ENCODE assay signal across 11 cellular contexts in the genomic region with DNA sequence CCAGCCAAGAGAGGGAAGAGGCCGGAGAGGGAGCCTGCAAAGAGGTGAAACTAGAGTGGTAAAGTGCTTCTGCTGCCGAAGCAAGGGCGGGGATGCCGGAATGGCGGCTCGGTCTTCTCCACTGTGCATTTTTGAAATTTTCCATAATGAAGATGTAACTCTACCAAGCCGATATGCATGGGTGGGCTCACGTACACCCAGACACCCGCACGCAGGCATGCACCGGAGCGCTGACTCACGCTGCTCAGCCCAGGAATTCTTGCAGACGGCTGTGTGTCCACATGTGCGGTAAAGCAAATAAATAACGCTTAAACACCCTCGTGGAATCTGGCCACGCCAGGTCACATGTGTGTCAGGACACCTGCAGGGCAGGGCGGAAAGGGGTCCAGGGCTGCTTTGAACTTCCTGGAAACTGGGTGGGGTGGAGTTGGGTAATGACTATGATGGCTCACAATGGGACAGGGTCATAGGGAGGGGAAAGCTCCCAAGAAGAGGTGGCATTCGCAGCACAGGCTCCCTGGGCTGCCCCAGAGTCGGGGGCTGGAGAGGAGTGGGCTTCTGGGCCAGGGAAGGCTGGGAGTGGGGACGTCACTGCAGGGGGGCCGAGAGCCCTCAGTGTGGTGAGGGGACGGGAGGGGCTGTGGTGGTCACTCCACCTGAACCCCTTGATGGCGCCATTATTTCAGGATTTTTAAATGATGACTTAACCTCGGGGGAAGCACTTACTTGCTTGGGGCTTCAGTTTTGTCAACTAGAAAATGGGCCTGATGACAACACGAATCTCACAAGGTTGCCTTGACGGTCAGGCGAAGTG.
DNase-seq lines count a peak whose midpoint lies in the region; ATAC-seq and TF ChIP-seq lines count a peak whose summit lies in the region.
"Had no signal": no experiment of that assay in that cellular context is flagged by ENCODE, and none has a peak within 500 bp of the region (broad histone marks: within the 10 kb centered on the region; RNA-seq: fewer than 3 reads in every experiment).

No MANE protein-coding gene starts in this region.

- peaks cover 38% of the 10 kb centered on the region for H3K27me3 Mint-ChIP-seq in stimulated activated memory B cell treated with anti-CD40 and anti-IgM and Interleukin-4, amounts not matched to agents 10 μg/mL and 1 μg/mL and 100 μg/mL, for 72 hours
- H3K27me3 Mint-ChIP-seq in T-cell: peaks cover 0 to 14% of the 10 kb centered on the region in 2 donors

- no peak overlapping the region for H3K4me3 ChIP-seq in BLaER1
- H3K4me3 ChIP-seq in epithelial cell of esophagus (ENCODE audit: low read length): no peak overlapping the region
- H3K4me3 ChIP-seq: pancreas had no signal

- ATAC-seq in GM21390 (IDR thresholded peaks at IDR 0.05; ENCODE audit: unreplicated experiment) (no peak), T-cell (replicated peaks in 1 of 4) (no peak)
- no peak for ATAC-seq in stimulated activated memory B cell treated with anti-CD40 and anti-IgM and Interleukin-4, amounts not matched to agents 10 μg/mL and 1 μg/mL and 100 μg/mL, for 72 hours
- ATAC-seq: activated CD4-positive, CD25-positive, alpha-beta regulatory T cell treated with anti-CD3 and anti-CD28 coated beads, Interleukin-2, amount 50 U/mL, for 24 hours had no signal

- no peak overlapping the region for H3K4me3 Mint-ChIP-seq in stimulated activated memory B cell treated with anti-CD40 and anti-IgM and Interleukin-4, amounts not matched to agents 10 μg/mL and 1 μg/mL and 100 μg/mL, for 72 hours
- H3K4me3 Mint-ChIP-seq in T-cell: no peak overlapping the region

- H3K36me3 ChIP-seq in BLaER1: no peaks in the 10 kb centered on the region
- H3K36me3 ChIP-seq: pancreas had no signal

- no peak overlapping the region for H3K27ac Mint-ChIP-seq in stimulated activated memory B cell treated with anti-CD40 and anti-IgM and Interleukin-4, amounts not matched to agents 10 μg/mL and 1 μg/mL and 100 μg/mL, for 72 hours
- H3K27ac Mint-ChIP-seq in T-cell: no peak overlapping the region

- POLR2A ChIA-PET in T-cell (lab: Charles Lee): no interaction called here

- no peaks in the 10 kb centered on the region for H3K9me3 ChIP-seq in BLaER1
- H3K9me3 ChIP-seq: pancreas had no signal

- H3K4me2 ChIP-seq in BLaER1: peak overlapping the region; percentile 90

- H3K4me1 Mint-ChIP-seq in stimulated activated memory B cell treated with anti-CD40 and anti-IgM and Interleukin-4, amounts not matched to agents 10 μg/mL and 1 μg/mL and 100 μg/mL, for 72 hours: peaks cover 7% of the 10 kb centered on the region
- no peaks in the 10 kb centered on the region for H3K4me1 Mint-ChIP-seq in T-cell

- H4K20me1 ChIP-seq in BLaER1: no peaks in the 10 kb centered on the region

- no peak for TF ChIP-seq CTCF in epithelial cell of esophagus (IDR thresholded peaks at IDR 0.05; ENCODE audit: insufficient read depth, low read depth, low read length, missing control alignments)

- no peaks in the 10 kb centered on the region for H3K9me3 Mint-ChIP-seq in stimulated activated memory B cell treated with anti-CD40 and anti-IgM and Interleukin-4, amounts not matched to agents 10 μg/mL and 1 μg/mL and 100 μg/mL, for 72 hours
- H3K9me3 Mint-ChIP-seq in T-cell: no peaks in the 10 kb centered on the region

- no peak overlapping the region for H3K9ac ChIP-seq in BLaER1

- H3K36me3 Mint-ChIP-seq in stimulated activated memory B cell treated with anti-CD40 and anti-IgM and Interleukin-4, amounts not matched to agents 10 μg/mL and 1 μg/mL and 100 μg/mL, for 72 hours: no peaks in the 10 kb centered on the region
- H3K36me3 Mint-ChIP-seq in T-cell: no peaks in the 10 kb centered on the region

- CTCF ChIA-PET in T-cell (lab: Charles Lee): no interaction called here

- DNase-seq in LHCN-M2 (ENCODE audit: low read depth): peak; percentile 58
- DNase-seq in epithelial cell of esophagus (ENCODE audit: low read depth): peak; percentile 91
- peak; percentile 4 for DNase-seq in occipital lobe (lab: John Stamatoyannopoulos, UW)
- no peak for DNase-seq in activated CD4-positive, alpha-beta T cell treated with anti-CD3 and anti-CD28 coated beads for 1 hour
- no peak for DNase-seq in T-cell
- DNase-seq: glutamatergic neuron, pancreas had no signal

- H3K27ac ChIP-seq in BLaER1: peak overlapping the region; percentile 14; the same call in 1 of the 2 replicates
- H3K27ac ChIP-seq: pancreas had no signal

- peaks cover 72% of the 10 kb centered on the region for H3K4me1 ChIP-seq in BLaER1
- H3K4me1 ChIP-seq: pancreas had no signal

- no peaks in the 10 kb centered on the region for H3K27me3 ChIP-seq in BLaER1
- H3K27me3 ChIP-seq: pancreas had no signal

Comparison
In these comparisons a context has a peak if more than half of its experiments do, and no peak if none do; other contexts are left out.
1. DNase-seq: peak in LHCN-M2 (single experiment), epithelial cell of esophagus (single experiment) and occipital lobe (single experiment); none in activated CD4-positive, alpha-beta T cell treated with anti-CD3 and anti-CD28 coated beads for 1 hour (single experiment) and T-cell (0 of 34).